In the genomic region with DNA sequence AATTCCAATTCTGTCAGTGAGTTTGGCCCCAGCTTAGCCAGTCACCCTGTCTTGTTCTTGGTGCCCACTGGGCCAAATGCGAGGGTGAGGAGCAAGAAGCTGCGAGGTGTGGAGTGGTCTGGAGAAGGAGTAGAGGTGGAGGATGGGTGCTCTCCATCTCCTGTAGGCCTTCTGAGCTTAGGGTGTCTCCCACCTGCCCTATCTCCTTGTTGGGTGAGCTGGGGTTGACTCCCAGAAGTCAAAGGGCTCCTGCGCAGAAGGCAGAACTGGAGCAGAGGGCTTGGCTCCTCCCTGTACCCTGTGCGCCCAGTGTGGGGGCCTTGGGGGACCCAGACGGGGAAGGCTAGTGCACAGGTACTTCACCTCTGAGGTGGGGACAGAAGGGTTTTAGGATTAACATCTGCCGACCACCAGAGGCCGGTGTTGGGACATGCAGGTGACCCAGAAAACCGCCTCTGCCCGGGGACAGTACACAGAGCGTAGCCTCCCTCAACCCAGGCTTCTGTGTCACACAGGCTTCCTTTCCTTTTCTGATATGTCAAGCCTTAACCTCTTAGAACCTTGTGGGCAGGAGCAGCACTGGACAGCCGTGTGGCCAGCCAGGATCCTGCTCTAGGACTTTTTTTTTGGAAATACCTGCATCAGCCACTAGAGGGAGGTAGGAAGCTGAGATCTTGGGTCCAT, we compare ENCODE assay signal across 9 cellular contexts. TPM values are rescaled to one million over a fixed set of nuclear protein-coding genes. Genes with fewer than 3 reads are reported as not detected.
DNase-seq lines count a peak whose midpoint lies in the region; ATAC-seq, FAIRE-seq and TF ChIP-seq lines count a peak whose summit lies in the region.
"Had no signal": no experiment of that assay in that cellular context is flagged by ENCODE, and none has a peak within 500 bp of the region (broad histone marks: within the 10 kb centered on the region; RNA-seq: fewer than 3 reads in every experiment).

No MANE protein-coding gene starts in this region.

- H3K9me3 Mint-ChIP-seq in activated T-cell treated with anti-CD3 and anti-CD28 coated beads, Interleukin-2, amount 50 U/mL, for 72 hours = peaks cover 0 to 2% of the 10 kb centered on the region in 2 donors
- peaks cover 1% of the 10 kb centered on the region for H3K9me3 Mint-ChIP-seq in osteocyte (ENCODE audit: unreplicated experiment)

- peaks cover 49% of the 10 kb centered on the region for H3K4me1 Mint-ChIP-seq in activated T-cell treated with anti-CD3 and anti-CD28 coated beads, Interleukin-2, amount 50 U/mL, for 72 hours (ENCODE audit: low read depth)
- peaks cover 1% of the 10 kb centered on the region for H3K4me1 Mint-ChIP-seq in osteocyte (ENCODE audit: unreplicated experiment)

- FAIRE-seq in frontal cortex (lab: Jason Lieb, UNC) = no peak

- H3K27ac Mint-ChIP-seq in activated T-cell treated with anti-CD3 and anti-CD28 coated beads, Interleukin-2, amount 50 U/mL, for 72 hours = no peak overlapping the region
- H3K27ac Mint-ChIP-seq in osteocyte (ENCODE audit: unreplicated experiment) = no peak overlapping the region

- DNase-seq in stimulated activated CD4-positive, alpha-beta T cell treated with anti-CD3 and anti-CD28 coated beads, Interleukin-15, amount 100 ng/mL, for 24 hours = peak; percentile 37
- no peak for DNase-seq in stimulated activated CD4-positive, alpha-beta T cell treated with anti-CD3 and anti-CD28 coated beads, Interleukin-12 subunit alpha, Interleukin-12 subunit beta, amount 100 ng/mL, for 4 hours
- DNase-seq in NOMO-1 treated with dmso at 0.1 percent for 144 hours (lab: John Stamatoyannopoulos, UW; ENCODE audit: unreplicated experiment) = peak; percentile 29
- DNase-seq in activated T-cell treated with anti-CD3 and anti-CD28 coated beads, Interleukin-2, amount 50 U/mL, for 72 hours = peak; percentile 50 to 73
- peak; percentile 20 to 47 for DNase-seq in frontal cortex (ENCODE audit: low spot score in 2 of 2)
- DNase-seq in osteocyte (ENCODE audit: extremely low spot score, unreplicated experiment) = no peak
- no peak for DNase-seq in DMS153 (lab: John Stamatoyannopoulos, UW)

- peaks cover 17% of the 10 kb centered on the region for H3K27me3 Mint-ChIP-seq in activated T-cell treated with anti-CD3 and anti-CD28 coated beads, Interleukin-2, amount 50 U/mL, for 72 hours (ENCODE audit: low read depth)
- peaks cover 35% of the 10 kb centered on the region for H3K27me3 Mint-ChIP-seq in osteocyte (ENCODE audit: unreplicated experiment)

- ATAC-seq in HG03442 (IDR thresholded peaks at IDR 0.05; ENCODE audit: unreplicated experiment) = peak; percentile 41
- peak; percentile 42 to 49 for ATAC-seq in activated T-cell treated with anti-CD3 and anti-CD28 coated beads, Interleukin-2, amount 50 U/mL, for 72 hours (replicated peaks in 1 of 2)

- peaks cover 0 to 4% of the 10 kb centered on the region in 2 donors for H3K36me3 Mint-ChIP-seq in activated T-cell treated with anti-CD3 and anti-CD28 coated beads, Interleukin-2, amount 50 U/mL, for 72 hours (ENCODE audit: insufficient read depth in 2 of 2)
- no peaks in the 10 kb centered on the region for H3K36me3 Mint-ChIP-seq in osteocyte (ENCODE audit: unreplicated experiment)

- peak; percentile 84 for TF ChIP-seq CTCF in osteocyte (IDR thresholded peaks at IDR 0.05)

- peak overlapping the region; percentile 2 to 23 for H3K4me3 Mint-ChIP-seq in activated T-cell treated with anti-CD3 and anti-CD28 coated beads, Interleukin-2, amount 50 U/mL, for 72 hours
- no peak overlapping the region for H3K4me3 Mint-ChIP-seq in osteocyte (ENCODE audit: unreplicated experiment)

RNA-seq across cellular contexts. Expression of a gene that starts 16.9 kb away (rescaled TPM):
- 1 to 10 TPM; 1.3 to 2.1 TPM for total RNA-seq in activated T-cell treated with anti-CD3 and anti-CD28 coated beads, Interleukin-2, amount 50 U/mL, for 72 hours
- total RNA-seq in frontal cortex (not detected), osteocyte (not detected in 2 replicates)
- total RNA-seq: lower leg skin had no signal

RNA-seq across cellular contexts. Expression of a gene that starts 30.3 kb away (rescaled TPM):
- 10 to 100 TPM; 42.1 to 46.1 TPM for total RNA-seq in activated T-cell treated with anti-CD3 and anti-CD28 coated beads, Interleukin-2, amount 50 U/mL, for 72 hours
- total RNA-seq in frontal cortex (26.9 TPM), osteocyte (24.7 and 27.5 TPM in 2 replicates)

RNA-seq across cellular contexts. Expression of a gene that starts 35.9 kb away (rescaled TPM):
- total RNA-seq in activated T-cell treated with anti-CD3 and anti-CD28 coated beads, Interleukin-2, amount 50 U/mL, for 72 hours = 100 to 1,000 TPM; 212 to 226 TPM
- total RNA-seq in frontal cortex (1.2 TPM), osteocyte (50.2 and 58.9 TPM in 2 replicates)

Comparison
In these comparisons a context has a peak if more than half of its experiments do, and no peak if none do; other contexts are left out.
1. DNase-seq: peak in stimulated activated CD4-positive, alpha-beta T cell treated with anti-CD3 and anti-CD28 coated beads, Interleukin-15, amount 100 ng/mL, for 24 hours (single experiment), NOMO-1 treated with dmso at 0.1 percent for 144 hours (single experiment), activated T-cell treated with anti-CD3 and anti-CD28 coated beads, Interleukin-2, amount 50 U/mL, for 72 hours (2 of 2) and frontal cortex (2 of 2); none in stimulated activated CD4-positive, alpha-beta T cell treated with anti-CD3 and anti-CD28 coated beads, Interleukin-12 subunit alpha, Interleukin-12 subunit beta, amount 100 ng/mL, for 4 hours (single experiment), osteocyte (single experiment) and DMS153 (single experiment).
2. RNA of a gene that starts 35.9 kb away (total RNA-seq): 212 to 226 TPM in activated T-cell treated with anti-CD3 and anti-CD28 coated beads, Interleukin-2, amount 50 U/mL, for 72 hours and 50.2 to 58.9 TPM in osteocyte; 1.2 TPM in frontal cortex (single experiment); every median in the first group is over 10 times any median in the second.